In the genomic region with DNA sequence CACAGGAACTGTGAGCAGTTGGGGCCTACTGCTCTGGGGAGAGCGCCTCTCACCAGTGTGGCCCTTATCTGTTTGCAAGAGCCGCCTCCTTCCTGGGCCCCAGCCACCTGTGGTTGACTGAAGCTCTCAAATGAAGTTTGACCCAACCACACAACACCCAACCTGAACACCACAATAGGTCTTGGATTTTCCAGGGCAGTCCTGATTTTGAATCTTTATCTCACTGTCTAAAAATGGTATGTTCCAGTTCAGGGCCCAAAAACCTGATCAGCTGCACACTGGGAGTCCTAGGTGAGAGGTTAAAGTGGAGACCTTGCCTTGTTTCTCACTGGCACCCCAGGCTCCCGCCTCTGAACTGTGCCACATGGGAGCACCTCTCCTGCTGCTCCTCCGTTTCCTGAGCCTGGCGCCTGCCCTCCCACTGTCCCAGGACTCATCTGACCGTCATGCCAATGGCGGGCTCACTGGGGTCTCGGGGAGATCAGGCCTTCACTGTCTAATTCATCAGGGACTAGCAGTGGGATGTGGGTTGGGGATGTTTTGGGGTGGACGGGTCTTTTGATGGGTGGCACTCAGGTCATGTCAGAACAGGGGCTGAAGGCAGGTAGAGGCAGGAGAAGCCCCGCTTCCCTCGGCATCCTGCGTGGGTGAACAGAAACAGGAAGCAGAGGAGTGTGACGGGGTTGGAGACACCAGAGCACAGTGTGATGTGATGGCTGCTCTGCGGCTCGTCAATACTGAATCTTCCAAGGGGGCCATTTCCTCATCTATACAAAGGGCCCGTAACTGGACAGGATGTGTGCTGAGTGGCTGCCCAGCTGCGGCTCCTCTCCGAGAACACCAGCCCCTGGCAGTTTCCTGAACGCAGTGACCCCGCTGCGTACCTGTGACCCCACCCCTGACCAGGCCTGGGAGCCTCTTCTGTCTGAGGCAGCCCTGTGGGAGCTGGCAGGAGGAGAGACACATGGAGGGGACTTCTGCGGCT, we compare ENCODE assay signal across 8 cellular contexts. TPM values are rescaled to one million over a fixed set of nuclear protein-coding genes. Genes with fewer than 3 reads are reported as not detected.
DNase-seq lines count a peak whose midpoint lies in the region; ATAC-seq lines count a peak whose summit lies in the region.

No MANE protein-coding gene starts in this region.

- peak; percentile 40 for DNase-seq in GM19240 (ENCODE audit: insufficient read length, low spot score)
- peak; percentile 44 for DNase-seq in activated T-cell treated with anti-CD3 and anti-CD28 coated beads, Interleukin-2, amount 50 U/mL, for 4 hours
- DNase-seq in stimulated activated CD4-positive, alpha-beta T cell treated with anti-CD3 and anti-CD28 coated beads, Interleukin-12 subunit alpha, Interleukin-12 subunit beta, amount 100 ng/mL, for 4 hours, result peak; percentile 37
- DNase-seq in NCI-H82 (lab: John Stamatoyannopoulos, UW), result no peak
- DNase-seq in NCI-H345 (lab: John Stamatoyannopoulos, UW), result no peak
- DNase-seq in iPS-NIHi7 (ENCODE audit: extremely low spot score), result no peak

- peaks cover 31% of the 10 kb centered on the region for H3K4me1 Mint-ChIP-seq in activated T-cell treated with anti-CD3 and anti-CD28 coated beads, Interleukin-2, amount 50 U/mL, for 4 hours (ENCODE audit: low read depth)

- peak overlapping the region; percentile 45 for H3K4me3 Mint-ChIP-seq in activated T-cell treated with anti-CD3 and anti-CD28 coated beads, Interleukin-2, amount 50 U/mL, for 4 hours

- no peaks in the 10 kb centered on the region for H3K36me3 Mint-ChIP-seq in activated T-cell treated with anti-CD3 and anti-CD28 coated beads, Interleukin-2, amount 50 U/mL, for 4 hours (ENCODE audit: insufficient read depth)

- H3K9me3 Mint-ChIP-seq in activated T-cell treated with anti-CD3 and anti-CD28 coated beads, Interleukin-2, amount 50 U/mL, for 4 hours, result no peaks in the 10 kb centered on the region

- no peaks in the 10 kb centered on the region for H3K27me3 Mint-ChIP-seq in activated T-cell treated with anti-CD3 and anti-CD28 coated beads, Interleukin-2, amount 50 U/mL, for 4 hours (ENCODE audit: low read depth)

- ATAC-seq in HG03432 (IDR thresholded peaks at IDR 0.05; ENCODE audit: unreplicated experiment) (peak; percentile 77), GM18517 (IDR thresholded peaks at IDR 0.05; ENCODE audit: unreplicated experiment) (no peak)
- peak; percentile 80 to 81 for ATAC-seq in activated T-cell treated with anti-CD3 and anti-CD28 coated beads, Interleukin-2, amount 50 U/mL, for 4 hours

RNA-seq across cellular contexts. Expression of gene ITPKB, which starts 59.6 kb away (rescaled TPM):
- total RNA-seq in activated T-cell treated with anti-CD3 and anti-CD28 coated beads, Interleukin-2, amount 50 U/mL, for 4 hours, result 10 to 100 TPM; 26.2 to 28.3 (median 27.7) TPM

Comparison
In these comparisons a context has a peak if more than half of its experiments do, and no peak if none do; other contexts are left out.
1. DNase-seq: peak in GM19240 (single experiment), activated T-cell treated with anti-CD3 and anti-CD28 coated beads, Interleukin-2, amount 50 U/mL, for 4 hours (single experiment) and stimulated activated CD4-positive, alpha-beta T cell treated with anti-CD3 and anti-CD28 coated beads, Interleukin-12 subunit alpha, Interleukin-12 subunit beta, amount 100 ng/mL, for 4 hours (single experiment); none in NCI-H82 (single experiment), NCI-H345 (single experiment) and iPS-NIHi7 (single experiment).